In the genomic region with DNA sequence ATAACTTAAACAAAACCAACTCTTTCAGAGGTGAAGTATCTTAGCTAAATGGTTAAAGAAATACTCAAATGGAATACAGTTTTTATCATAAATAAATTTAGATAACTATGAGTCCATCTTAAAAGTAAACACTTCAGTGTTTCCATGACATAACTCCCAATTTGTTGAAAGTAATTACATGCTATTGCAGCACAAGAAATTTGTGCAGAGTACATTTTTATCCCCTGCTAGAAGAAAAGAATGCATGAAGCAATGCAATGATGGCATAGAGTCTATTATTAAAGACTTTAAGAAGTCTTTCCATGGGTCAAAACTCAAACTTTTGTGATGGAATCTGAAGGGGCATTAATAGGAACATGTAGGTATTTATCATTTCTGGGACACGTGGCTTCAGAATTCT, we compare ENCODE assay signal across 32 cellular contexts.
"Had no signal": no experiment of that assay in that cellular context is flagged by ENCODE, and none has a peak within 500 bp of the region (broad histone marks: within the 10 kb centered on the region; RNA-seq: fewer than 3 reads in every experiment).

No MANE protein-coding gene starts in this region.

- H3K9me3 ChIP-seq: Peyer's patch, SJSA1, SK-N-SH had no signal

- H3K27ac ChIP-seq: brain microvascular endothelial cell, Peyer's patch, SJSA1 had no signal

- H3K36me3 ChIP-seq: brain microvascular endothelial cell, Peyer's patch, SJSA1 had no signal

- DNase-seq: activated CD4-positive, alpha-beta T cell treated with anti-CD3 and anti-CD28 coated beads for 36 hours; activated CD4-positive, alpha-beta T cell treated with anti-CD3 and anti-CD28 coated beads, Interleukin-2, amount 10 ng/mL, durations not matched to agents 7 days and 5 days; activated CD4-positive, alpha-beta T cell treated with anti-CD3 and anti-CD28 coated beads, Interleukin-2, amount 50 U/mL, for 48 hours; activated CD8-positive, alpha-beta memory T cell treated with anti-CD3 and anti-CD28 coated beads, Interleukin-2, amount 50 U/mL, for 4 hours; activated CD8-positive, alpha-beta T cell treated with anti-CD3 and anti-CD28 coated beads, Interleukin-2, amount 10 ng/mL, durations not matched to agents 7 days and 5 days; activated gamma-delta T cell treated with Interleukin-2 at 50 U/mL for 16 hours; activated naive CD4-positive, alpha-beta T cell treated with anti-CD3 and anti-CD28 coated beads for 36 hours; activated T-cell treated with anti-CD3 and anti-CD28 coated beads for 4 hours; activated T-cell treated with anti-CD3 and anti-CD28 coated beads, Interleukin-2, amount 50 U/mL, for 4 hours; amniotic stem cell; aorta; KG1; MM.1S; MV-4-11; NCI-H1092; NCI-H1417; NCI-H187; NCI-H2029 treated with DMSO at 0.1 percent for 48 hours; NCI-H2107; NCI-H2171; NCI-H510A; NCI-H526; NCI-H748 treated with DMSO at 0.1 percent for 48 hours; NK-92 treated with Interleukin-12 subunit alpha and Interleukin-12 subunit beta, amount 100 ng/mL, for 24 hours; PC-3; Peyer's patch; RPMI8226; SHP77 treated with DMSO at 0.1 percent for 48 hours; SK-N-SH had no signal

- ATAC-seq: activated CD4-positive, alpha-beta T cell treated with anti-CD3 and anti-CD28 coated beads for 36 hours; activated CD8-positive, alpha-beta T cell treated with anti-CD3 and anti-CD28 coated beads, Interleukin-2, amount 10 ng/mL, durations not matched to agents 7 days and 5 days; activated naive CD4-positive, alpha-beta T cell treated with anti-CD3 and anti-CD28 coated beads, Interleukin-2, amount 50 U/mL, for 72 hours; activated T-cell treated with anti-CD3 and anti-CD28 coated beads, Interleukin-2, amount 50 U/mL, for 4 hours; PC-3 had no signal

- H3K4me3 ChIP-seq: Peyer's patch, SJSA1 had no signal

- H3K4me1 ChIP-seq: Peyer's patch, SJSA1 had no signal

- H3K4me2 ChIP-seq: SK-N-SH had no signal

- H3K27me3 ChIP-seq: brain microvascular endothelial cell, Peyer's patch, SJSA1 had no signal

- H3K9ac ChIP-seq: SK-N-SH had no signal
